In genomic region chr9:120856700-120857099, GRCh38 we compare ENCODE assay signal across 15 cellular contexts. TPM values are rescaled to one million over a fixed set of nuclear protein-coding genes. Genes with fewer than 3 reads are reported as not detected.
DNase-seq lines count a peak whose midpoint lies in the region; ATAC-seq and TF ChIP-seq lines count a peak whose summit lies in the region.
"Had no signal": no experiment of that assay in that cellular context is flagged by ENCODE, and none has a peak within 500 bp of the region (broad histone marks: within the 10 kb centered on the region; RNA-seq: fewer than 3 reads in every experiment).

No MANE protein-coding gene starts in this region.

- peaks cover 10% of the 10 kb centered on the region for H3K4me1 Mint-ChIP-seq in activated T-cell treated with anti-CD3 and anti-CD28 coated beads, Interleukin-2, amount 50 U/mL, for 24 hours (ENCODE audit: low read depth)
- peaks cover 21% of the 10 kb centered on the region for H3K4me1 Mint-ChIP-seq in activated CD8-positive, alpha-beta T cell treated with anti-CD3 and anti-CD28 coated beads for 36 hours (ENCODE audit: low read depth)

- H3K4me1 ChIP-seq in Karpas-422 (ENCODE audit: low read length) (peaks cover 22% of the 10 kb centered on the region), prostate gland (replicated peaks) (peaks cover 5% of the 10 kb centered on the region)
- H3K4me1 ChIP-seq: right atrium auricular region had no signal

- H3K27ac ChIP-seq in Karpas-422 (ENCODE audit: low read length) (peak overlapping the region; percentile 31; the same call in 1 of the 2 replicates), prostate gland (peak overlapping the region in 1 of 2 donors; percentile 37)
- H3K27ac ChIP-seq: GM23248, right atrium auricular region had no signal

- H3K27ac Mint-ChIP-seq in activated T-cell treated with anti-CD3 and anti-CD28 coated beads, Interleukin-2, amount 50 U/mL, for 24 hours = peak overlapping the region; percentile 37
- H3K27ac Mint-ChIP-seq in activated CD8-positive, alpha-beta T cell treated with anti-CD3 and anti-CD28 coated beads for 36 hours = peak overlapping the region; percentile 42

- H3K36me3 ChIP-seq in Karpas-422 (ENCODE audit: insufficient read depth, low read length) = peaks cover 53% of the 10 kb centered on the region
- no peaks in the 10 kb centered on the region for H3K36me3 ChIP-seq in prostate gland

- ATAC-seq in activated CD8-positive, alpha-beta T cell treated with anti-CD3 and anti-CD28 coated beads for 36 hours = no peak
- no peak for ATAC-seq in GM21786 (IDR thresholded peaks at IDR 0.05; ENCODE audit: unreplicated experiment)

- no peak overlapping the region for H3K4me3 Mint-ChIP-seq in activated T-cell treated with anti-CD3 and anti-CD28 coated beads, Interleukin-2, amount 50 U/mL, for 24 hours
- no peak overlapping the region for H3K4me3 Mint-ChIP-seq in activated CD8-positive, alpha-beta T cell treated with anti-CD3 and anti-CD28 coated beads for 36 hours

- intact Hi-C loops in activated CD8-positive, alpha-beta T cell treated with anti-CD3 and anti-CD28 coated beads for 36 hours (cut with micrococcal nuclease) = no loop called here
- intact Hi-C loops in prostate gland (cut with DNase I) = no loop called here

- no peak overlapping the region for H3K4me2 ChIP-seq in Karpas-422 (ENCODE audit: low read depth, low read length, poor library complexity, severe bottlenecking)

- TF ChIP-seq POLR2A in prostate gland (IDR thresholded peaks at IDR 0.05) = no peak

- H3K79me2 ChIP-seq in Karpas-422 (ENCODE audit: low read length) = no peaks in the 10 kb centered on the region

- no peaks in the 10 kb centered on the region for H3K9me2 ChIP-seq in Karpas-422 (replicated peaks; ENCODE audit: insufficient read depth, low read length)

- no peak overlapping the region for H2AFZ ChIP-seq in Karpas-422 (ENCODE audit: low read length)
- H2AFZ ChIP-seq: GM23248 had no signal

- H3K9me3 Mint-ChIP-seq in activated T-cell treated with anti-CD3 and anti-CD28 coated beads, Interleukin-2, amount 50 U/mL, for 24 hours = no peaks in the 10 kb centered on the region
- no peaks in the 10 kb centered on the region for H3K9me3 Mint-ChIP-seq in activated CD8-positive, alpha-beta T cell treated with anti-CD3 and anti-CD28 coated beads for 36 hours

- H3K9me3 ChIP-seq in Karpas-422 (ENCODE audit: low read length) (no peaks in the 10 kb centered on the region), prostate gland (no peaks in the 10 kb centered on the region)
- H3K9me3 ChIP-seq: right atrium auricular region had no signal

- WGBS in prostate gland = 54% methylated on average over 2 of the region's 4 CpGs

- POLR2A ChIA-PET in activated CD8-positive, alpha-beta T cell treated with anti-CD3 and anti-CD28 coated beads for 36 hours (lab: Charles Lee) = interaction anchor here (0.6 to 17.0 kb wide), 5 partner anchors 8 to 68 kb away, joined by 3 to 231 read pairs (median 6); no protein-coding TSS in a partner anchor

- H3K4me3 ChIP-seq in Karpas-422 (ENCODE audit: low read length) (no peak overlapping the region), prostate gland (no peak overlapping the region)
- H3K4me3 ChIP-seq: GM23248, right atrium auricular region had no signal

- no peaks in the 10 kb centered on the region for H3K27me3 Mint-ChIP-seq in activated T-cell treated with anti-CD3 and anti-CD28 coated beads, Interleukin-2, amount 50 U/mL, for 24 hours
- no peaks in the 10 kb centered on the region for H3K27me3 Mint-ChIP-seq in activated CD8-positive, alpha-beta T cell treated with anti-CD3 and anti-CD28 coated beads for 36 hours

- DNase-seq in activated T-cell treated with anti-CD3 and anti-CD28 coated beads, Interleukin-2, amount 50 U/mL, for 24 hours = no peak
- no peak for DNase-seq in activated T-cell treated with anti-CD3 and anti-CD28 coated beads, Interleukin-2, amount 50 U/mL, for 1 hour
- DNase-seq in Karpas-422 (no peak), prostate gland (ENCODE audit: low spot score) (peak; percentile 63), HK-2 (ENCODE audit: unreplicated experiment) (no peak), middle frontal gyrus (ENCODE audit: extremely low spot score, low spot score) (no peak)
- no peak for DNase-seq in activated CD8-positive, alpha-beta T cell treated with anti-CD3 and anti-CD28 coated beads for 36 hours
- DNase-seq: AML-193; GM23248; NCI-H510A treated with DMSO at 0.1 percent for 48 hours; SIG-M5; stimulated activated CD4-positive, alpha-beta T cell treated with anti-CD3 and anti-CD28 coated beads, Interleukin-4, amount 100 ng/mL, for 4 hours; stimulated activated naive CD4-positive, alpha-beta T cell treated with Interleukin-2 at 50 U/mL for 16 hours had no signal

- peaks cover 99% of the 10 kb centered on the region for H3K36me3 Mint-ChIP-seq in activated T-cell treated with anti-CD3 and anti-CD28 coated beads, Interleukin-2, amount 50 U/mL, for 24 hours (ENCODE audit: low read depth)
- H3K36me3 Mint-ChIP-seq in activated CD8-positive, alpha-beta T cell treated with anti-CD3 and anti-CD28 coated beads for 36 hours (ENCODE audit: low read depth) = peaks cover 61% of the 10 kb centered on the region

- H3K9ac ChIP-seq in Karpas-422 (ENCODE audit: low read length) = no peak overlapping the region
- H3K9ac ChIP-seq: GM23248 had no signal

- H3K27me3 ChIP-seq in Karpas-422 (ENCODE audit: low read length) = no peaks in the 10 kb centered on the region
- no peaks in the 10 kb centered on the region for H3K27me3 ChIP-seq in prostate gland (replicated peaks; ENCODE audit: insufficient read depth)
- H3K27me3 ChIP-seq: right atrium auricular region had no signal

- TF ChIP-seq CTCF in activated CD8-positive, alpha-beta T cell treated with anti-CD3 and anti-CD28 coated beads for 36 hours (IDR thresholded peaks at IDR 0.05) = no peak
- no peak for TF ChIP-seq CTCF in prostate gland (IDR thresholded peaks at IDR 0.05)

- CTCF ChIA-PET in activated CD8-positive, alpha-beta T cell treated with anti-CD3 and anti-CD28 coated beads for 36 hours (lab: Charles Lee) = interaction anchor here (1.7 to 2.0 kb wide), 2 partner anchors 10 to 13 kb away, joined by 7 read pairs; no protein-coding TSS in a partner anchor

- H4K20me1 ChIP-seq in Karpas-422 (ENCODE audit: insufficient read depth, low read depth, low read length) = no peaks in the 10 kb centered on the region

RNA-seq across cellular contexts. Expression of gene PSMD5, which starts 14.0 kb away (rescaled TPM):
- total RNA-seq in Karpas-422 (2014; rRNA removed; shearing (Covaris generic); ENCODE audit: low replicate concordance) = 14.4 and 26.1 TPM in 2 replicates
- 10 to 100 TPM; 52.3 to 55.3 TPM for total RNA-seq in activated CD8-positive, alpha-beta T cell treated with anti-CD3 and anti-CD28 coated beads for 36 hours
- total RNA-seq in prostate gland = 10 to 100 TPM; 30.0 to 36.3 TPM

RNA-seq across cellular contexts. Expression of gene PHF19, which starts 20.3 kb away (rescaled TPM):
- total RNA-seq in Karpas-422 (2014; rRNA removed; shearing (Covaris generic); ENCODE audit: low replicate concordance) = 34.8 and 76.9 TPM in 2 replicates
- 100 to 1,000 TPM; 210 to 216 TPM for total RNA-seq in activated CD8-positive, alpha-beta T cell treated with anti-CD3 and anti-CD28 coated beads for 36 hours
- 10 to 100 TPM; 19.9 to 37.6 TPM for total RNA-seq in prostate gland
